29 cellular contexts compared by ENCODE assay signal in the genomic region with DNA sequence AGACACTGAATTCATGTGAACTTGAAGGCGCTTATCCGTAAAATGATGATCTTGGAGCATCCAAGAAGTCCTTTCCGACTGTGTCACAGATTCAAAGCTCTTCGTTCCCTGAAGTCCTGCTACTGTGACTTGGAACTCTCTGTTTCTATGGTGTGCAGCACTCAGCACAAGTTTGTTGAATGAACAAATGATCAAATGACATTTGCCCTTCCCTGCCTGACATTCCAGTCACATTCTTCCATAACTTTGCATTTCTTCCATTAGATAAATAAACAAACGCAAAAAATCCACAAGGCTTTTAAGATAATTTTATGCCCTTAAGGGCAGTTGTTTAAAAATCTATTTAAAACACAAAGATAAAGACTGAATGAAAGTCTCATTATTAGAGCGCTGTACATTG.
"Had no signal": no experiment of that assay in that cellular context is flagged by ENCODE, and none has a peak within 500 bp of the region (broad histone marks: within the 10 kb centered on the region; RNA-seq: fewer than 3 reads in every experiment).

No MANE protein-coding gene starts in this region.

- H3K4me2 ChIP-seq: hepatocyte had no signal

- H3K9me3 ChIP-seq: ascending aorta, esophagus squamous epithelium, gastroesophageal sphincter, prostate gland, sigmoid colon, stomach, tibial artery, upper lobe of right lung had no signal

- FAIRE-seq: keratinocyte, small intestine had no signal

- H3K27me3 ChIP-seq: ascending aorta, esophagus squamous epithelium, gastroesophageal sphincter, hepatocyte, sigmoid colon, stomach, tibial artery, upper lobe of right lung had no signal

- H3K79me2 ChIP-seq: hepatocyte had no signal

- DNase-seq: activated CD4-positive, alpha-beta T cell treated with anti-CD3 and anti-CD28 coated beads for 4 hours; activated CD4-positive, alpha-beta T cell treated with anti-CD3 and anti-CD28 coated beads, Interleukin-2, amount 50 U/mL, for 4 hours; activated CD8-positive, alpha-beta memory T cell treated with anti-CD3 and anti-CD28 coated beads, Interleukin-2, amount 50 U/mL, for 4 hours; activated gamma-delta T cell; activated naive CD4-positive, alpha-beta T cell treated with anti-CD3 and anti-CD28 coated beads, Interleukin-2, amount 10 ng/mL, durations not matched to agents 7 days and 5 days; activated naive CD8-positive, alpha-beta T cell treated with anti-CD3 and anti-CD28 coated beads, Interleukin-2, amount 10 ng/mL, durations not matched to agents 7 days and 5 days; activated T-cell treated with anti-CD3 and anti-CD28 coated beads, Interleukin-2, amount 50 U/mL, for 1 hour; central memory CD4-positive, alpha-beta T cell; effector CD4-positive, alpha-beta T cell; esophagus squamous epithelium; left cardiac atrium; left ventricle myocardium superior; mammary epithelial cell; retina; sigmoid colon; small intestine; stimulated activated CD4-positive, alpha-beta T cell treated with anti-CD3 and anti-CD28 coated beads, Interleukin-1b, Interleukin-23, amount 100 ng/mL, for 48 hours; stimulated activated CD4-positive, alpha-beta T cell treated with anti-CD3 and anti-CD28 coated beads, Interleukin-4, amount 100 ng/mL, for 4 hours; stimulated activated CD8-positive, alpha-beta memory T cell treated with anti-CD3 and anti-CD28 coated beads, Interleukin-4, amount 100 ng/mL, for 48 hours; stomach; T-helper 1 cell; tibial artery; upper lobe of right lung had no signal

- H3K27ac ChIP-seq: ascending aorta, esophagus squamous epithelium, gastroesophageal sphincter, hepatocyte, prostate gland, sigmoid colon, stomach, tibial artery, upper lobe of right lung, VCaP had no signal

- H2AFZ ChIP-seq: hepatocyte had no signal

- H3K4me1 ChIP-seq: ascending aorta, esophagus squamous epithelium, gastroesophageal sphincter, prostate gland, sigmoid colon, tibial artery, upper lobe of right lung had no signal

- H3K36me3 ChIP-seq: ascending aorta, esophagus squamous epithelium, gastroesophageal sphincter, prostate gland, sigmoid colon, stomach, tibial artery, upper lobe of right lung had no signal

- H3K4me3 ChIP-seq: ascending aorta, esophagus squamous epithelium, gastroesophageal sphincter, hepatocyte, prostate gland, sigmoid colon, stomach, tibial artery, upper lobe of right lung had no signal
